In genomic region chr6:163536770-163537169, GRCh38 we compare ENCODE assay signal across 20 cellular contexts.
A peak's percentile ranks its signal among the peaks of the same experiment; 100 is the strongest.
DNase-seq lines count a peak whose midpoint lies in the region; FAIRE-seq and TF ChIP-seq lines count a peak whose summit lies in the region.
"Had no signal": no experiment of that assay in that cellular context is flagged by ENCODE, and none has a peak within 500 bp of the region (broad histone marks: within the 10 kb centered on the region; RNA-seq: fewer than 3 reads in every experiment).

No MANE protein-coding gene starts in this region.

- in situ Hi-C loops in Caki2 (cut with HindIII; ENCODE audit: low pct_unique_long_range_greater_than_20kb, low sequenced_read_pairs): no loop called here
- in situ Hi-C loops in astrocyte of the spinal cord (cut with HindIII; ENCODE audit: low sequenced_read_pairs): no loop called here
- in situ Hi-C loops in transverse colon (cut with MboI; ENCODE audit: low pct_ligation_motif_present in 1 of 4, low pct_unique_long_range_greater_than_20kb in 1 of 4, low sequenced_read_pairs in 3 of 4): no loop called here

- no peak overlapping the region for H2AFZ ChIP-seq in keratinocyte (ENCODE audit: control insufficient read depth, low read length)

- peak; percentile 23 for FAIRE-seq in keratinocyte (lab: Jason Lieb, UNC)
- FAIRE-seq: GM18507 had no signal

- TF ChIP-seq CTCF in astrocyte of the spinal cord (IDR thresholded peaks at IDR 0.05; ENCODE audit: low read depth, low read length) (no peak), keratinocyte (optimal IDR thresholded peaks at IDR 0.05 in 1 of 3, IDR thresholded peaks at IDR 0.05 in 1 of 3, conservative IDR thresholded peaks at IDR 0.05 in 1 of 3; ENCODE audit: extremely low read depth in 1 of 3, insufficient read depth in 2 of 3, low read length in 3 of 3) (no peak), type B pancreatic cell (conservative IDR thresholded peaks at IDR 0.05) (no peak), transverse colon (IDR thresholded peaks at IDR 0.05) (no peak)

- peaks cover 27% of the 10 kb centered on the region for H3K4me1 Mint-ChIP-seq in type B pancreatic cell (ENCODE audit: unreplicated experiment)

- peaks cover 65% of the 10 kb centered on the region for H3K79me2 ChIP-seq in keratinocyte (ENCODE audit: control insufficient read depth, insufficient read depth, low read length)

- no peak for TF ChIP-seq RAD21 in Ishikawa (IDR thresholded peaks at IDR 0.05; ENCODE audit: low read depth)

- WGBS in transverse colon (ENCODE audit: low coverage in 1 of 2), 2 donors: 80 to 97% methylated on average over 2 to 3 of the region's 3 CpGs

- H3K9me1 ChIP-seq in keratinocyte (ENCODE audit: control insufficient read depth, extremely low read depth, insufficient read depth, low read length): no peaks in the 10 kb centered on the region

- peaks cover 26% of the 10 kb centered on the region for H3K36me3 Mint-ChIP-seq in type B pancreatic cell

- DNase-seq in Caki2 (ENCODE audit: low read depth) (peak; percentile 30), astrocyte of the spinal cord (ENCODE audit: low read depth, low spot score) (peak; percentile 38), keratinocyte (ENCODE audit: low read depth, low spot score) (no peak), SKM-1 treated with dmso at 0.1 percent for 144 hours (lab: John Stamatoyannopoulos, UW; ENCODE audit: unreplicated experiment) (no peak), activated gamma-delta T cell (lab: John Stamatoyannopoulos, UW) (no peak), type B pancreatic cell (ENCODE audit: extremely low spot score, unreplicated experiment) (no peak), transverse colon (no peak)
- DNase-seq: activated CD4-positive, alpha-beta T cell treated with anti-CD3 and anti-CD28 coated beads for 48 hours; effector CD8-positive, alpha-beta T cell; GDM1; H9; left lung; NCI-H1092 treated with DMSO at 0.1 percent for 48 hours; NCI-H446; stimulated activated CD4-positive, alpha-beta T cell treated with anti-CD3 and anti-CD28 coated beads, Interleukin-4, amount 100 ng/mL, for 1 hour; T-helper 2 cell had no signal

- H3K9me3 ChIP-seq in keratinocyte (ENCODE audit: control insufficient read depth, low read depth, low read length): no peaks in the 10 kb centered on the region
- no peaks in the 10 kb centered on the region for H3K9me3 ChIP-seq in transverse colon
- H3K9me3 ChIP-seq: BLaER1 treated with 17β-estradiol and CSF1 and Interleukin-3, amounts not matched to agents 10 nM and 100 nM; left lung had no signal

- no peaks in the 10 kb centered on the region for H3K27me3 ChIP-seq in keratinocyte (ENCODE audit: control insufficient read depth, extremely low read depth, insufficient read depth, low read length)
- H3K27me3 ChIP-seq in transverse colon: no peaks in the 10 kb centered on the region
- H3K27me3 ChIP-seq: BLaER1 treated with 17β-estradiol and CSF1 and Interleukin-3, amounts not matched to agents 10 nM and 100 nM; left lung had no signal

- H3K9ac ChIP-seq in keratinocyte (ENCODE audit: control insufficient read depth, extremely low read depth, insufficient read depth, low read length): no peak overlapping the region
- H3K9ac ChIP-seq: BLaER1 treated with 17β-estradiol and CSF1 and Interleukin-3, amounts not matched to agents 10 nM and 100 nM had no signal

- H3K27ac ChIP-seq in keratinocyte (ENCODE audit: control insufficient read depth, insufficient read depth, low read length): no peak overlapping the region
- H3K27ac ChIP-seq in transverse colon: no peak overlapping the region
- H3K27ac ChIP-seq: BLaER1 treated with 17β-estradiol and CSF1 and Interleukin-3, amounts not matched to agents 10 nM and 100 nM; left lung had no signal

- intact Hi-C loops in transverse colon (cut with DNase I; ENCODE audit: low total_unique reads): no loop called here

- H3K4me3 ChIP-seq in astrocyte of the spinal cord (ENCODE audit: low read depth, low read length) (no peak overlapping the region), keratinocyte (ENCODE audit: control insufficient read depth in 2 of 3, extremely low read depth in 1 of 3, insufficient read depth in 2 of 3, low read depth in 1 of 3, low read length in 3 of 3) (no peak overlapping the region), transverse colon (no peak overlapping the region)
- H3K4me3 ChIP-seq: BLaER1 treated with 17β-estradiol and CSF1 and Interleukin-3, amounts not matched to agents 10 nM and 100 nM; left lung had no signal

- no peak overlapping the region for H3K4me2 ChIP-seq in keratinocyte (ENCODE audit: control insufficient read depth, extremely low read depth, insufficient read depth, low read depth, low read length)
- H3K4me2 ChIP-seq: BLaER1 treated with 17β-estradiol and CSF1 and Interleukin-3, amounts not matched to agents 10 nM and 100 nM had no signal

- no peak for TF ChIP-seq EP300 in Ishikawa (IDR thresholded peaks at IDR 0.05; ENCODE audit: borderline replicate concordance)
- no peak for TF ChIP-seq EP300 in transverse colon (IDR thresholded peaks at IDR 0.05; ENCODE audit: low read depth)

- H3K4me1 ChIP-seq in keratinocyte (ENCODE audit: control insufficient read depth, extremely low read depth, insufficient read depth, low read length) (peaks cover 4% of the 10 kb centered on the region), transverse colon (peaks cover 0 to 42% (median 13%) of the 10 kb centered on the region in 4 donors)

- H3K4me3 Mint-ChIP-seq in type B pancreatic cell: no peak overlapping the region
- H3K4me3 Mint-ChIP-seq: H9; natural killer cell treated with Interleukin-12 subunit alpha and Interleukin-12 subunit beta and Interleukin-15 and Interleukin-18, amount 100 ng/mL, for 72 hours had no signal

- H4K20me1 ChIP-seq in keratinocyte (ENCODE audit: control insufficient read depth, extremely low read depth, insufficient read depth, low read length): peaks cover 7% of the 10 kb centered on the region

- dilution Hi-C loops in keratinocyte (cut with MboI; ENCODE audit: extremely low pct_ligation_motif_present, low sequenced_read_pairs): no loop called here

- no peak for TF ChIP-seq POLR2A in transverse colon (IDR thresholded peaks at IDR 0.05)

- H3K27ac Mint-ChIP-seq in type B pancreatic cell: no peak overlapping the region
- H3K27ac Mint-ChIP-seq: natural killer cell treated with Interleukin-12 subunit alpha and Interleukin-12 subunit beta and Interleukin-15 and Interleukin-18, amount 100 ng/mL, for 72 hours had no signal

- H3K36me3 ChIP-seq in keratinocyte (ENCODE audit: control insufficient read depth in 2 of 2, extremely low read depth in 1 of 2, insufficient read depth in 2 of 2, low read length in 2 of 2): peaks cover 0 to 1% of the 10 kb centered on the region in 2 experiments
- H3K36me3 ChIP-seq in transverse colon: no peaks in the 10 kb centered on the region

- no peaks in the 10 kb centered on the region for H3K9me3 Mint-ChIP-seq in type B pancreatic cell
- H3K9me3 Mint-ChIP-seq: H9; natural killer cell treated with Interleukin-12 subunit alpha and Interleukin-12 subunit beta and Interleukin-15 and Interleukin-18, amount 100 ng/mL, for 72 hours had no signal

- H3K27me3 Mint-ChIP-seq in type B pancreatic cell: no peaks in the 10 kb centered on the region
- H3K27me3 Mint-ChIP-seq: natural killer cell treated with Interleukin-12 subunit alpha and Interleukin-12 subunit beta and Interleukin-15 and Interleukin-18, amount 100 ng/mL, for 72 hours had no signal

TF ChIP-seq in Ishikawa, 13 proteins besides CTCF, POLR2A, EP300 and RAD21:
- TF ChIP-seq NFIC (IDR thresholded peaks at IDR 0.05) (0 out of 2 replicates have a peak, but pooled peaks have one; percentile 17), USF1 (IDR thresholded peaks at IDR 0.05) (no peak)
TF ChIP-seq in Ishikawa: peak in this region for 1.

Comparison
In these comparisons a context has a peak if more than half of its experiments do, and no peak if none do; other contexts are left out.
1. DNase-seq: peak in Caki2 (single experiment) and astrocyte of the spinal cord (single experiment); none in keratinocyte (single experiment), SKM-1 treated with dmso at 0.1 percent for 144 hours (single experiment), activated gamma-delta T cell (single experiment), type B pancreatic cell (single experiment) and transverse colon (single experiment).